Comparison of ENCODE assay signal across 16 cellular contexts in the genomic region with DNA sequence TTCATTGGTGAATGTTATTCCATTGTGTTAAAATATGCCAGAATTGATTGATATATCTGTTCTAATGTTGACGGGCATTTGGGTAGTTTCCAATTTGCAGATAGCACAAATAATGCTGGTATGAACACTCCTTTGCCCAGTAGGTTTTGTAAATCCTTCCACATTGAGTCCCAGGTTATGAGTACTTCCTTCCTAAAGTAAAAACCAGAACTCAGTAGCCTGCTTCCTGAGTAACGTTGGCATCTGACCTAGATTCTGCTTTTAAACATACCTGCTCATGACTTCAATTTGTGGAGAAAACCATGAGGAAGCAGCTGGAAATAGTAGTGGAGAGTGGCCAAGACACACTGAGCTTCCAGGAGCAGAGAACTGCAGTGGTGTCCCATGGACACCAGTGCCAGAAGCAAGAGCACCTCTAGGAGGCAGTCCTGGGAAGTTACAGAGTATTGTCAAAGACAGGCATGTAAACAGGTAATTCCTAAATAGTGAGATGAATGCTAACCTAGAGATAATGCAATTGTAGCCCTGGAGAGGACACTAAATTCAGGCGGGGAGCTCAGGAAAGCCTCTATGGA. TPM values are rescaled to one million over a fixed set of nuclear protein-coding genes. Genes with fewer than 3 reads are reported as not detected.
DNase-seq lines count a peak whose midpoint lies in the region; ATAC-seq and TF ChIP-seq lines count a peak whose summit lies in the region.
"Had no signal": no experiment of that assay in that cellular context is flagged by ENCODE, and none has a peak within 500 bp of the region (broad histone marks: within the 10 kb centered on the region; RNA-seq: fewer than 3 reads in every experiment).

No MANE protein-coding gene starts in this region.

- no peak overlapping the region for H3K27ac Mint-ChIP-seq in CD8-positive, alpha-beta T cell
- H3K27ac Mint-ChIP-seq in activated T-helper 17 cell treated with anti-CD3 and anti-CD28 coated beads, Interleukin-2, amount 50 U/mL, for 72 hours = no peak overlapping the region
- H3K27ac Mint-ChIP-seq: nephron had no signal

- peak; percentile 29 for ATAC-seq in CD8-positive, alpha-beta T cell
- ATAC-seq in activated T-helper 17 cell treated with anti-CD3 and anti-CD28 coated beads, Interleukin-2, amount 50 U/mL, for 72 hours (replicated peaks) = peak; percentile 61
- ATAC-seq in left colon (peak; percentile 36), HG02571 (IDR thresholded peaks at IDR 0.05; ENCODE audit: unreplicated experiment) (no peak)
- ATAC-seq: activated T-cell treated with anti-CD3 and anti-CD28 coated beads, Interleukin-2, amount 50 U/mL, for 4 hours; sciatic nerve had no signal

- no peak overlapping the region for H3K4me3 Mint-ChIP-seq in CD8-positive, alpha-beta T cell
- no peak overlapping the region for H3K4me3 Mint-ChIP-seq in activated T-helper 17 cell treated with anti-CD3 and anti-CD28 coated beads, Interleukin-2, amount 50 U/mL, for 72 hours
- H3K4me3 Mint-ChIP-seq: activated T-cell treated with anti-CD3 and anti-CD28 coated beads, Interleukin-2, amount 50 U/mL, for 4 hours; nephron had no signal

- H3K27me3 Mint-ChIP-seq in CD8-positive, alpha-beta T cell (ENCODE audit: low read depth) = no peaks in the 10 kb centered on the region
- H3K27me3 Mint-ChIP-seq in activated T-helper 17 cell treated with anti-CD3 and anti-CD28 coated beads, Interleukin-2, amount 50 U/mL, for 72 hours = no peaks in the 10 kb centered on the region

- intact Hi-C loops in CD8-positive, alpha-beta T cell (cut with DNase I, micrococcal nuclease) = loop anchor here (1.0 to 5.0 kb wide), 4 partner anchors 172 to 259 kb away; no protein-coding TSS in a partner anchor
- intact Hi-C loops in left colon (cut with DNase I, micrococcal nuclease) = no loop called here

- no peaks in the 10 kb centered on the region for H3K4me1 ChIP-seq in CD8-positive, alpha-beta T cell (ENCODE audit: insufficient read depth, low read length)
- H3K4me1 ChIP-seq in SJCRH30 = peaks cover 8% of the 10 kb centered on the region; the same call in 1 of the 2 replicates

- H3K4me3 ChIP-seq in CD8-positive, alpha-beta T cell (ENCODE audit: low read depth, low read length) = no peak overlapping the region
- H3K4me3 ChIP-seq in H7 (ENCODE audit: insufficient read depth, low read depth, low read length) (no peak overlapping the region), SJCRH30 (no peak overlapping the region)
- H3K4me3 ChIP-seq: dorsolateral prefrontal cortex had no signal

- no peaks in the 10 kb centered on the region for H3K9me3 Mint-ChIP-seq in CD8-positive, alpha-beta T cell
- H3K9me3 Mint-ChIP-seq in activated T-helper 17 cell treated with anti-CD3 and anti-CD28 coated beads, Interleukin-2, amount 50 U/mL, for 72 hours = no peaks in the 10 kb centered on the region
- H3K9me3 Mint-ChIP-seq: activated T-cell treated with anti-CD3 and anti-CD28 coated beads, Interleukin-2, amount 50 U/mL, for 4 hours; nephron had no signal

- no peaks in the 10 kb centered on the region for H3K9me3 ChIP-seq in CD8-positive, alpha-beta T cell (ENCODE audit: low read length)
- no peaks in the 10 kb centered on the region; the same call in 1 of the 2 replicates for H3K9me3 ChIP-seq in SJCRH30 (replicated peaks)

- CTCF ChIA-PET in CD8-positive, alpha-beta T cell (lab: Charles Lee) = interaction anchor here (0.6 to 3.7 kb wide), 9 partner anchors 9 to 255 kb away, joined by 3 to 25 read pairs (median 4); no protein-coding TSS in a partner anchor

- TF ChIP-seq CTCF in CD8-positive, alpha-beta T cell (IDR thresholded peaks at IDR 0.05) = no peak

- peaks cover 7% of the 10 kb centered on the region for H3K4me1 Mint-ChIP-seq in CD8-positive, alpha-beta T cell (ENCODE audit: low read depth)
- H3K4me1 Mint-ChIP-seq in activated T-helper 17 cell treated with anti-CD3 and anti-CD28 coated beads, Interleukin-2, amount 50 U/mL, for 72 hours = peaks cover 3% of the 10 kb centered on the region

- H3K36me3 ChIP-seq in CD8-positive, alpha-beta T cell (ENCODE audit: insufficient read depth, low read length) = no peaks in the 10 kb centered on the region
- H3K36me3 ChIP-seq in H7 (replicated peaks; ENCODE audit: control insufficient read depth, insufficient read depth, low read length) (no peaks in the 10 kb centered on the region), SJCRH30 (no peaks in the 10 kb centered on the region)

- no peak for DNase-seq in CD8-positive, alpha-beta T cell
- DNase-seq in H7 (peak; percentile 50), left colon (no peak), SHP77 treated with DMSO at 0.1 percent for 48 hours (lab: John Stamatoyannopoulos, UW) (no peak), SJCRH30 (no peak), DMS153 treated with DMSO at 0.1 percent for 48 hours (lab: John Stamatoyannopoulos, UW; ENCODE audit: unreplicated experiment) (no peak)
- DNase-seq: activated CD4-positive, CD25-positive, alpha-beta regulatory T cell; activated T-cell treated with anti-CD3 and anti-CD28 coated beads, Interleukin-2, amount 50 U/mL, for 4 hours; anterior cingulate cortex; dorsolateral prefrontal cortex; head of caudate nucleus; NCI-H187 treated with DMSO at 0.1 percent for 48 hours had no signal

- H3K36me3 Mint-ChIP-seq in CD8-positive, alpha-beta T cell = no peaks in the 10 kb centered on the region
- no peaks in the 10 kb centered on the region for H3K36me3 Mint-ChIP-seq in activated T-helper 17 cell treated with anti-CD3 and anti-CD28 coated beads, Interleukin-2, amount 50 U/mL, for 72 hours (ENCODE audit: low read depth)

- no peaks in the 10 kb centered on the region for H3K27me3 ChIP-seq in CD8-positive, alpha-beta T cell (ENCODE audit: insufficient read depth, low read length)
- H3K27me3 ChIP-seq in H7 (ENCODE audit: control insufficient read depth, insufficient read depth, low read length) (no peaks in the 10 kb centered on the region), SJCRH30 (no peaks in the 10 kb centered on the region)
- H3K27me3 ChIP-seq: dorsolateral prefrontal cortex had no signal

- H3K27ac ChIP-seq in CD8-positive, alpha-beta T cell (ENCODE audit: low read depth, low read length) = no peak overlapping the region
- H3K27ac ChIP-seq in SJCRH30 = no peak overlapping the region
- H3K27ac ChIP-seq: dorsolateral prefrontal cortex had no signal

- POLR2A ChIA-PET in CD8-positive, alpha-beta T cell (lab: Charles Lee) = interaction anchor here (0.6 kb wide), 1 partner anchor 1160 kb away, joined by 3 read pairs; no protein-coding TSS in a partner anchor

RNA-seq across cellular contexts. Expression of gene RASGRF2, which starts 24.3 kb away (rescaled TPM):
- total RNA-seq in CD8-positive, alpha-beta T cell = 10 to 100 TPM; 25.4 to 25.6 TPM
- 4.0 and 5.3 TPM in 2 replicates for total RNA-seq in H7 (2014; rRNA removed; shearing (Covaris generic))
- total RNA-seq in activated T-helper 17 cell treated with anti-CD3 and anti-CD28 coated beads, Interleukin-2, amount 50 U/mL, for 72 hours = 1 to 10 TPM; 6.8 to 7.6 TPM
- total RNA-seq in left colon = 1 to 10 TPM; 1.2 to 2.3 TPM
- 6.7 and 6.9 TPM in 2 replicates for total RNA-seq in SJCRH30 (2014; rRNA removed; shearing (Covaris generic))

Comparison
In these comparisons a context has a peak if more than half of its experiments do, and no peak if none do; other contexts are left out.
1. intact Hi-C loops: an anchor here in CD8-positive, alpha-beta T cell (1.0 to 5.0 kb wide); none called in left colon.